In the genomic region with DNA sequence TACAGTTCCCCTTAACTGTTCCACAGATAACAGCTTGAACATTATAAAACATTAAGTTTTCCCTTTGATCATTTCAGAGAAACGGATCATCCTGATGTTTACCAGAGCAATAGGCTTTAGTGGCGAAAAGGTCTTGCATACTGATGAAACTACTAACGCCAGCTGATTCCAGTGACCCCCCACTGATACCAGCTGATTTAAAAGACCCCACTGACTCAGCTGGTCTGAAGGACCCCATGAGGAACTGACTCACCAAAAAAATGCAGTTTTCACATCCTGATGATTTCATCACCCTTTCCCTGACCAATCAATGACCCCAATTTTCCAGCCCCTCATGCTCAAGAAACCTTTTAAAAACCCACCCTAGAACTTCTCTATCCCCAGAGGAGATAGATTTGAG, we compare ENCODE assay signal across 1 cellular context.
A peak's percentile ranks its signal among the peaks of the same experiment; 100 is the strongest.
TF ChIP-seq lines count a peak whose summit lies in the region.

No MANE protein-coding gene starts in this region.

TF ChIP-seq in HEK293, 187 proteins besides CTCF, POLR2A, EP300 and RAD21:
- peak; percentile 29; the same call in 1 of the 2 replicates for TF ChIP-seq ZNF335 (tag by site-specific recombination; conservative IDR thresholded peaks at IDR 0.05)
- no peak for TF ChIP-seq ZNF24 (tag by site-specific recombination; IDR thresholded peaks at IDR 0.05)
